13 cellular contexts compared by ENCODE assay signal in genomic region chr14:96629558-96630222, GRCh38.
"Had no signal": no experiment of that assay in that cellular context is flagged by ENCODE, and none has a peak within 500 bp of the region (broad histone marks: within the 10 kb centered on the region; RNA-seq: fewer than 3 reads in every experiment).

No MANE protein-coding gene starts in this region.

- ATAC-seq: activated CD8-positive, alpha-beta T cell treated with anti-CD3 and anti-CD28 coated beads for 36 hours; activated T-helper 17 cell treated with anti-CD3 and anti-CD28 coated beads, Interleukin-2, amount 50 U/mL, for 72 hours; esophagus mucosa; stimulated activated memory B cell treated with anti-CD40 and anti-IgM and Interleukin-4, amounts not matched to agents 10 μg/mL and 1 μg/mL and 100 μg/mL, for 72 hours; T-cell had no signal

- DNase-seq: activated CD8-positive, alpha-beta T cell treated with anti-CD3 and anti-CD28 coated beads for 36 hours; activated naive CD4-positive, alpha-beta T cell treated with anti-CD3 and anti-CD28 coated beads, Interleukin-2, amount 50 U/mL, for 16 hours; mesendoderm; stimulated activated CD4-positive, alpha-beta T cell treated with anti-CD3 and anti-CD28 coated beads, Interleukin-12 subunit alpha, Interleukin-12 subunit beta, amount 100 ng/mL, for 4 hours had no signal

- H3K27ac Mint-ChIP-seq: activated CD8-positive, alpha-beta T cell treated with anti-CD3 and anti-CD28 coated beads for 36 hours; activated T-helper 17 cell treated with anti-CD3 and anti-CD28 coated beads, Interleukin-2, amount 50 U/mL, for 72 hours; stimulated activated memory B cell treated with anti-CD40 and anti-IgM and Interleukin-4, amounts not matched to agents 10 μg/mL and 1 μg/mL and 100 μg/mL, for 72 hours; T-cell had no signal

- H3K36me3 ChIP-seq: cardiac muscle cell, ovary, uterus had no signal

- H3K4me1 Mint-ChIP-seq: activated T-helper 17 cell treated with anti-CD3 and anti-CD28 coated beads, Interleukin-2, amount 50 U/mL, for 72 hours; neural crest cell; stimulated activated memory B cell treated with anti-CD40 and anti-IgM and Interleukin-4, amounts not matched to agents 10 μg/mL and 1 μg/mL and 100 μg/mL, for 72 hours; T-cell had no signal

- H3K27ac ChIP-seq: cardiac muscle cell, ovary, uterus, VCaP had no signal

- H3K4me3 ChIP-seq: cardiac muscle cell, ovary, uterus had no signal

- H3K27me3 ChIP-seq: cardiac muscle cell, ovary, uterus had no signal

- H3K4me1 ChIP-seq: uterus had no signal

- H3K4me3 Mint-ChIP-seq: activated CD8-positive, alpha-beta T cell treated with anti-CD3 and anti-CD28 coated beads for 36 hours; activated T-helper 17 cell treated with anti-CD3 and anti-CD28 coated beads, Interleukin-2, amount 50 U/mL, for 72 hours; neural crest cell; stimulated activated memory B cell treated with anti-CD40 and anti-IgM and Interleukin-4, amounts not matched to agents 10 μg/mL and 1 μg/mL and 100 μg/mL, for 72 hours; T-cell had no signal

- H3K9me3 Mint-ChIP-seq: activated CD8-positive, alpha-beta T cell treated with anti-CD3 and anti-CD28 coated beads for 36 hours; activated T-helper 17 cell treated with anti-CD3 and anti-CD28 coated beads, Interleukin-2, amount 50 U/mL, for 72 hours; neural crest cell; stimulated activated memory B cell treated with anti-CD40 and anti-IgM and Interleukin-4, amounts not matched to agents 10 μg/mL and 1 μg/mL and 100 μg/mL, for 72 hours; T-cell had no signal

- H3K36me3 Mint-ChIP-seq: stimulated activated memory B cell treated with anti-CD40 and anti-IgM and Interleukin-4, amounts not matched to agents 10 μg/mL and 1 μg/mL and 100 μg/mL, for 72 hours; T-cell had no signal

- H3K9me3 ChIP-seq: ovary, uterus had no signal

- H3K27me3 Mint-ChIP-seq: stimulated activated memory B cell treated with anti-CD40 and anti-IgM and Interleukin-4, amounts not matched to agents 10 μg/mL and 1 μg/mL and 100 μg/mL, for 72 hours had no signal
